Comparison of ENCODE assay signal across 8 cellular contexts in the genomic region with DNA sequence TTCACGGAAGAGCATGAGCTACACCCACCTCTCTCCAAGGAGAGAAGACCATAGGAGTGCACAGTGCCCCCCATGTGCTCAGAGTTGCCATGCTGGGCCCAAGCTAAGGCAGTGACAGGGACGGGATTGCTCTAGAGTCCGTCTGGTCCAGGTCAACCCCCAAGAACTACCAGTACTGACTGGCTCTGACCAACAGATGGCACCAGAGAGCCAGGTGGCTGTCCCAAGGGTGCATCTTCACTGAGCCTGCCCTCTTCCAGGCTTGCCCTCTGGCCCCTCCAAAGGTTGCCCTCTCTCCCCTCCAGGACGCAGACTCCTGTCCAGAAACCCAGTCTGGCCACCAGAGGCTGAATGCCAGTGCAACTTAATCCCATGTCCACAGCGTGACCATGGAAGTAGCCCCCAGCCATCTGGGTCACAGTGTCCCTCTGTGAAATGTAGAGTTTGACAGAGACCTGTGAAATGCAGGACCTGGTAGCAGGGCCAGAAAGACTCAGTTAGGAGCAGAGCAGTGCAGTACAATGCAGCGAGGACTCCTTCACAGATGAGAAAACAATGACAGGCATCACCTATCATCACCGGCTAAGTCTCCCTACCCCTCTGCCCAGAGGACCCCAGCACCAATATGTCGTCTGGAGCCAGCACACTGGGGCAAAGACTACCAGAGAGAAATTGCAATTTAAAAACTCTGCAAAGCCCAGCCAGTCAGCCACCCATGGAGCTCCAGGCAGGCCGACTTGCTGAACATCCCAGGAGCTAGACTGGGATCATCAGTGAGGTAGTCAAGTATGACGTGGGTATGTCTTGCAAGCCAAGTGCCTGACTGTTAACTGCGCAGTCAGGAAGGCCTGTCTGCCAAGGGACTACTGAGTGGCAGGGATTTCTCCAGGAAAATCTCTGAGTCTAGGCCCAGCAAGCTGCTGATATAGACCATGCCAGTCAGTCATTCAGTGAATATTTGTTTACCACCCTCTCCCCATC. TPM values are rescaled to one million over a fixed set of nuclear protein-coding genes. Genes with fewer than 3 reads are reported as not detected.
DNase-seq lines count a peak whose midpoint lies in the region; ATAC-seq and TF ChIP-seq lines count a peak whose summit lies in the region.

No MANE protein-coding gene starts in this region.

- no peaks in the 10 kb centered on the region for H3K36me3 Mint-ChIP-seq in neural progenitor cell

- POLR2A ChIA-PET in OCI-LY7 (lab: Charles Lee): interaction anchor here (0.6 to 0.9 kb wide), 3 partner anchors 24 to 553 kb away, joined by 3 to 5 read pairs (median 4); partner anchors contain the start of gene PPP2CA

- H3K36me3 ChIP-seq in OCI-LY7 (ENCODE audit: insufficient read depth, low read length) (no peaks in the 10 kb centered on the region), neural progenitor cell (no peaks in the 10 kb centered on the region)

- H4K20me1 ChIP-seq in OCI-LY7 (ENCODE audit: insufficient read depth, low read length) (no peaks in the 10 kb centered on the region), neural progenitor cell (ENCODE audit: low read depth) (no peaks in the 10 kb centered on the region)

- H3K27ac ChIP-seq in 22Rv1: no peak overlapping the region
- no peak overlapping the region for H3K27ac ChIP-seq in OCI-LY7 (ENCODE audit: low read depth, low read length, poor library complexity, severe bottlenecking)
- H3K27ac ChIP-seq in neural progenitor cell: no peak overlapping the region
- H3K27ac ChIP-seq in substantia nigra (ENCODE audit: low read depth, low read length, poor library complexity, severe bottlenecking): no peak overlapping the region

- H3K79me2 ChIP-seq in OCI-LY7 (ENCODE audit: insufficient read depth, low read depth, low read length) (no peaks in the 10 kb centered on the region), neural progenitor cell (ENCODE audit: low read depth) (no peaks in the 10 kb centered on the region)

- no peak overlapping the region for H3K4me3 ChIP-seq in OCI-LY7 (ENCODE audit: low read depth, low read length, poor library complexity, severe bottlenecking)
- no peak overlapping the region for H3K4me3 ChIP-seq in fibroblast of mammary gland (ENCODE audit: control insufficient read depth, low read depth, low read length)
- H3K4me3 ChIP-seq in neural progenitor cell: no peak overlapping the region

- H3K4me1 ChIP-seq in OCI-LY7 (ENCODE audit: insufficient read depth, low read length, poor library complexity, severe bottlenecking) (no peaks in the 10 kb centered on the region), neural progenitor cell (no peaks in the 10 kb centered on the region)

- DNase-seq in GM13976 (ENCODE audit: low spot score) (peak; percentile 82), OCI-LY7 (ENCODE audit: low spot score) (peak; percentile 76), activated T-cell treated with anti-CD3 and anti-CD28 coated beads for 48 hours (ENCODE audit: low read depth) (peak; percentile 61), fibroblast of mammary gland (ENCODE audit: low read depth) (peak; percentile 70), neural progenitor cell (ENCODE audit: low spot score) (peak; percentile 85), substantia nigra (lab: John Stamatoyannopoulos, UW) (peak in 46 of 49 donors; percentile 2 to 80 (median 42))

- H3K9me3 ChIP-seq in OCI-LY7 (ENCODE audit: low read length): no peaks in the 10 kb centered on the region
- no peaks in the 10 kb centered on the region for H3K9me3 ChIP-seq in neural progenitor cell (ENCODE audit: low read depth)

- intact Hi-C loops in OCI-LY7 (cut with micrococcal nuclease; ENCODE audit: unreplicated experiment): loop anchor here (1.0 to 5.0 kb wide), 2 partner anchors 105 to 403 kb away; no protein-coding TSS in a partner anchor

- in situ Hi-C loops in GM13976 (cut with MboI; ENCODE audit: low sequenced_read_pairs, unreplicated experiment): loop anchor here (10.0 kb wide), 1 partner anchor 100 kb away; no protein-coding TSS in a partner anchor

- CTCF ChIA-PET in OCI-LY7 (lab: Charles Lee; ENCODE audit: unreplicated experiment): interaction anchor here (1.7 kb wide), 1 partner anchor 105 kb away, joined by 10 read pairs; no protein-coding TSS in a partner anchor

- peak; percentile 95 for TF ChIP-seq CTCF in 22Rv1 (IDR thresholded peaks at IDR 0.05)
- peak; percentile 91 for TF ChIP-seq CTCF in GM13976 (IDR thresholded peaks at IDR 0.05; ENCODE audit: borderline replicate concordance, control extremely low read depth, extremely low read depth, insufficient read depth, missing control alignments)
- TF ChIP-seq CTCF in OCI-LY7 (conservative IDR thresholded peaks at IDR 0.05; ENCODE audit: low read length): peak; percentile 88
- peak; percentile 97 for TF ChIP-seq CTCF in fibroblast of mammary gland (conservative IDR thresholded peaks at IDR 0.05; ENCODE audit: control insufficient read depth, insufficient read depth, low read depth, low read length)
- peak; percentile 83 for TF ChIP-seq CTCF in neural progenitor cell (IDR thresholded peaks at IDR 0.05)

- H3K4me3 Mint-ChIP-seq in neural progenitor cell: peak overlapping the region; percentile 46

- H3F3A ChIP-seq in neural progenitor cell (ENCODE audit: low read depth): no peaks in the 10 kb centered on the region

- no peak overlapping the region for H3K9ac ChIP-seq in neural progenitor cell

- H3K27me3 Mint-ChIP-seq in neural progenitor cell (ENCODE audit: insufficient read depth, low read depth): peaks cover 2% of the 10 kb centered on the region

- peaks cover 3% of the 10 kb centered on the region for H3K4me1 Mint-ChIP-seq in neural progenitor cell

- H3K27me3 ChIP-seq in neural progenitor cell: no peaks in the 10 kb centered on the region

- H3K9me3 Mint-ChIP-seq in neural progenitor cell: no peaks in the 10 kb centered on the region

- ATAC-seq in HG03159 (IDR thresholded peaks at IDR 0.05; ENCODE audit: unreplicated experiment): peak; percentile 77

- no peak overlapping the region for H3K4me2 ChIP-seq in OCI-LY7 (ENCODE audit: low read length)
- no peak overlapping the region for H3K4me2 ChIP-seq in neural progenitor cell

- H3K9me2 ChIP-seq in OCI-LY7 (ENCODE audit: insufficient read depth, low read length): no peaks in the 10 kb centered on the region

- no TSS peak for BruUV-seq in OCI-LY7 (replicated peaks; lab: Mats Ljungman, UMichigan)

- no peak overlapping the region for H2AFZ ChIP-seq in OCI-LY7 (ENCODE audit: low read length)
- H2AFZ ChIP-seq in neural progenitor cell (replicated peaks): no peak overlapping the region

- no peak overlapping the region for H3K27ac Mint-ChIP-seq in neural progenitor cell

RNA-seq across cellular contexts. Expression of gene SKP1, which starts 7.7 kb away (rescaled TPM):
- total RNA-seq in OCI-LY7 (2014; rRNA removed; shearing (Covaris generic)): 129 and 142 TPM in 2 replicates
- total RNA-seq in OCI-LY7 (2022) (188 and 204 TPM in 2 replicates), neural progenitor cell (ENCODE audit: low replicate concordance) (507 and 758 TPM in 2 replicates)

RNA-seq across cellular contexts. Expression of gene PPP2CA, which starts 41.4 kb away (rescaled TPM):
- 132 and 144 TPM in 2 replicates for total RNA-seq in OCI-LY7 (2014; rRNA removed; shearing (Covaris generic))
- total RNA-seq in OCI-LY7 (2022): 164 and 178 TPM in 2 replicates
- 216 and 251 TPM in 2 replicates for total RNA-seq in neural progenitor cell (ENCODE audit: low replicate concordance)
